9 cellular contexts compared by ENCODE assay signal in the genomic region with DNA sequence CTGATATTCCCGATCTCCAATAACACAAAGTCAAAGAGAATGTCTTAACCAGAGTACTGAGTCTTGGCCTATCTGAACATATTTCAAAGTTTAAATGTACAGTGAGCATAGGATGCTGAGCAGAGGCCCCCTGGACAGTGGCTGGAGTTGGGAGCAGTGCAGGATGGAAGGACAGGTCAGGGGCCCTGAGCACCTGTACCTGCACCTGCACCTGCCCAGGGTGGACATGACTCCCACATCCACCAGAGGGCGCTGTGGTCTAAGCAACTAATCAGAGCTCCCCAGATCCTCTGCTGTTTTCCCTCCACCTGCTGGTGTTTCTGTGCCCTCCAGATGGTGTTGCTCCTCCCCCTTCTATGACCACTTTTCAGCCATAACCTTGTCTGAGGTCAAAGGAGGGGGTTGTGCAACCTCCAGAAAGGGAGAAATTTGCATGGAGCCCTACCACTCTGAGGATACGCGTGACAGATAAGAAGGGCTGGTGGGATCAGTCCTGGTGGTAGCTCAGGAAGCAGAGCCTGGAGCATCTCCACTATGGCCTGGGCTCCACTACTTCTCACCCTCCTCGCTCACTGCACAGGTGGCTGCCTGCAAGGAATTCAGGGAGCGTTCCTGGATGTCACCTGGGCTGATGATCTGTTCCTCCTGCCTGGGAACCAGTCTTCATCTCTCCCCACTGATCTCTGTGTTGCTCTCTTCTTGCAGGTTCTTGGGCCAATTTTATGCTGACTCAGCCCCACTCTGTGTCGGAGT. TPM values are rescaled to one million over a fixed set of nuclear protein-coding genes. Genes with fewer than 3 reads are reported as not detected.
DNase-seq lines count a peak whose midpoint lies in the region; ATAC-seq and TF ChIP-seq lines count a peak whose summit lies in the region.
"Had no signal": no experiment of that assay in that cellular context is flagged by ENCODE, and none has a peak within 500 bp of the region (broad histone marks: within the 10 kb centered on the region; RNA-seq: fewer than 3 reads in every experiment).

No MANE protein-coding gene starts in this region.

- H3K79me2 ChIP-seq in OCI-LY7 (ENCODE audit: insufficient read depth, low read depth, low read length) = peaks cover 34% of the 10 kb centered on the region

- POLR2A ChIA-PET in OCI-LY7 (lab: Charles Lee) = interaction anchor here (0.8 to 4.3 kb wide), 10 partner anchors 9 to 163 kb away, joined by 3 to 93 read pairs (median 10); no protein-coding TSS in a partner anchor

- DNase-seq in Calu3 = peak; percentile 92
- peak; percentile 75 for DNase-seq in HuH-7.5 (ENCODE audit: low spot score)
- peak; percentile 99 for DNase-seq in OCI-LY7 (ENCODE audit: low spot score)
- peak; percentile 78 for DNase-seq in activated T-cell treated with anti-CD3 and anti-CD28 coated beads, Interleukin-2, amount 50 U/mL, for 4 hours
- DNase-seq in foreskin fibroblast = peak; percentile 17 to 61
- peak; percentile 32 for DNase-seq in pons (ENCODE audit: low spot score)
- no peak for DNase-seq in middle frontal gyrus (ENCODE audit: extremely low spot score, low spot score)

- peaks cover 87% of the 10 kb centered on the region for H3K27me3 Mint-ChIP-seq in Calu3 (ENCODE audit: unreplicated experiment)
- peaks cover 19% of the 10 kb centered on the region for H3K27me3 Mint-ChIP-seq in activated T-cell treated with anti-CD3 and anti-CD28 coated beads, Interleukin-2, amount 50 U/mL, for 4 hours (ENCODE audit: low read depth)

- no peaks in the 10 kb centered on the region for H3K4me1 Mint-ChIP-seq in Calu3 (ENCODE audit: low read depth, unreplicated experiment)
- H3K4me1 Mint-ChIP-seq in activated T-cell treated with anti-CD3 and anti-CD28 coated beads, Interleukin-2, amount 50 U/mL, for 4 hours (ENCODE audit: low read depth) = no peaks in the 10 kb centered on the region

- H3K9me3 ChIP-seq in OCI-LY7 (ENCODE audit: low read length) = no peaks in the 10 kb centered on the region

- peak overlapping the region; percentile 79 for H3K4me3 ChIP-seq in OCI-LY7 (ENCODE audit: low read depth, low read length, poor library complexity, severe bottlenecking)
- H3K4me3 ChIP-seq in foreskin fibroblast (ENCODE audit: low read depth in 1 of 2, low read length in 2 of 2) = no peak overlapping the region

- H4K20me1 ChIP-seq in OCI-LY7 (ENCODE audit: insufficient read depth, low read length) = no peaks in the 10 kb centered on the region

- peak; percentile 94 for TF ChIP-seq CTCF in Calu3 (IDR thresholded peaks at IDR 0.05; ENCODE audit: unreplicated experiment)
- peak; percentile 99 for TF ChIP-seq CTCF in OCI-LY7 (conservative IDR thresholded peaks at IDR 0.05; ENCODE audit: low read length)
- TF ChIP-seq CTCF in foreskin fibroblast (IDR thresholded peaks at IDR 0.05; ENCODE audit: low read depth, low read length) = peak; percentile 71

- intact Hi-C loops in Calu3 (cut with micrococcal nuclease; ENCODE audit: unreplicated experiment) (loop anchor here (5.0 kb wide), 1 partner anchor 38 kb away; no protein-coding TSS in a partner anchor), OCI-LY7 (cut with micrococcal nuclease; ENCODE audit: unreplicated experiment) (loop anchor here (1.0 to 5.0 kb wide), 7 partner anchors 11 to 168 kb away; no protein-coding TSS in a partner anchor)

- CTCF ChIA-PET in Calu3 (lab: Charles Lee) (interaction anchor here (0.6 to 1.2 kb wide), 15 partner anchors 9 to 227 kb away, joined by 3 to 10 read pairs (median 4); no protein-coding TSS in a partner anchor), OCI-LY7 (lab: Charles Lee; ENCODE audit: unreplicated experiment) (interaction anchor here (0.8 to 2.1 kb wide), 3 partner anchors 28 to 165 kb away, joined by 3 to 8 read pairs (median 5); no protein-coding TSS in a partner anchor)

- H3K9me2 ChIP-seq in OCI-LY7 (ENCODE audit: insufficient read depth, low read length) = no peaks in the 10 kb centered on the region

- H3K4me1 ChIP-seq in OCI-LY7 (ENCODE audit: insufficient read depth, low read length, poor library complexity, severe bottlenecking) = peaks cover 57% of the 10 kb centered on the region

- H3K36me3 Mint-ChIP-seq in Calu3 (ENCODE audit: insufficient read depth, unreplicated experiment) = no peaks in the 10 kb centered on the region
- H3K36me3 Mint-ChIP-seq in activated T-cell treated with anti-CD3 and anti-CD28 coated beads, Interleukin-2, amount 50 U/mL, for 4 hours (ENCODE audit: insufficient read depth) = no peaks in the 10 kb centered on the region

- H3K36me3 ChIP-seq in OCI-LY7 (ENCODE audit: insufficient read depth, low read length) = peaks cover 12% of the 10 kb centered on the region

- BruUV-seq in Calu3 (replicated peaks; lab: Mats Ljungman, UMichigan) (no TSS peak), OCI-LY7 (replicated peaks; lab: Mats Ljungman, UMichigan) (TSS peak; percentile 59)

- no peak overlapping the region; the same call in 1 of the 2 replicates for H2AFZ ChIP-seq in OCI-LY7 (ENCODE audit: low read length)

- peak overlapping the region; percentile 95 for H3K27ac ChIP-seq in OCI-LY7 (ENCODE audit: low read depth, low read length, poor library complexity, severe bottlenecking)

- H3K27ac Mint-ChIP-seq in Calu3 (ENCODE audit: unreplicated experiment) = no peak overlapping the region
- H3K27ac Mint-ChIP-seq: dendritic cell treated with granulocyte-macrophage colony-stimulating factor and Interleukin-4, amounts not matched to agents 40 ng/mL and 50 ng/mL, for 4 days had no signal

- H3K4me3 Mint-ChIP-seq in Calu3 (ENCODE audit: low read depth, unreplicated experiment) = no peak overlapping the region
- no peak overlapping the region for H3K4me3 Mint-ChIP-seq in activated T-cell treated with anti-CD3 and anti-CD28 coated beads, Interleukin-2, amount 50 U/mL, for 4 hours
- H3K4me3 Mint-ChIP-seq: dendritic cell treated with granulocyte-macrophage colony-stimulating factor and Interleukin-4, amounts not matched to agents 40 ng/mL and 50 ng/mL, for 4 days had no signal

- peak; percentile 63 for ATAC-seq in GM21360 (IDR thresholded peaks at IDR 0.05; ENCODE audit: unreplicated experiment)
- peak; percentile 92 to 93 for ATAC-seq in activated T-cell treated with anti-CD3 and anti-CD28 coated beads, Interleukin-2, amount 50 U/mL, for 4 hours

- no peaks in the 10 kb centered on the region for H3K9me3 Mint-ChIP-seq in Calu3 (ENCODE audit: low read depth, unreplicated experiment)
- H3K9me3 Mint-ChIP-seq in activated T-cell treated with anti-CD3 and anti-CD28 coated beads, Interleukin-2, amount 50 U/mL, for 4 hours = no peaks in the 10 kb centered on the region
- H3K9me3 Mint-ChIP-seq: dendritic cell treated with granulocyte-macrophage colony-stimulating factor and Interleukin-4, amounts not matched to agents 40 ng/mL and 50 ng/mL, for 4 days had no signal

- H3K4me2 ChIP-seq in OCI-LY7 (ENCODE audit: low read length) = peak overlapping the region; percentile 90

RNA-seq across cellular contexts. Expression of a gene that starts 49.1 kb away (rescaled TPM):
- not detected in 2 replicates for total RNA-seq in Calu3 (2022)
- total RNA-seq in OCI-LY7 (2014; rRNA removed; shearing (Covaris generic)) = 3.6 and 7.0 TPM in 2 replicates
- total RNA-seq in OCI-LY7 (2022) = 1.7 and 2.3 TPM in 2 replicates
- total RNA-seq in activated T-cell treated with anti-CD3 and anti-CD28 coated beads, Interleukin-2, amount 50 U/mL, for 4 hours = not detected
